In the genomic region with DNA sequence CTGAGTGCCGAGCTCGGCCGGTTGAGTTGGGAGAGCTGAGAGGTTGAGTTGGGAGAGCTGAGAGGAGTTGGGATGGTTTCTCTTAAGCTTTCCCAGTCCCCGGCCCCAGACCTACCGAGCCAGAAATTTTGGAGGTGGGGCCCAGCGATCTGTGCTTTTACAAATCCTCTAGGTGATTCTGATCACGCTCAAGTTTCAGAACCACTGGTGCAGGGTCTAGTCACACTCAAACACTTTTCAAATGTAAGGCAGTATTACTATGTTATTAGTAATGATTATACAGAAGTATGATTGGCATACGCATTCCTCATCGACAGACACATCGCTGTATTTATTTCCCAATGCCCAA, we compare ENCODE assay signal across 8 cellular contexts. TPM values are rescaled to one million over a fixed set of nuclear protein-coding genes. Genes with fewer than 3 reads are reported as not detected.
DNase-seq lines count a peak whose midpoint lies in the region; ATAC-seq and TF ChIP-seq lines count a peak whose summit lies in the region.

No MANE protein-coding gene starts in this region.

- no peaks in the 10 kb centered on the region for H3K9me3 ChIP-seq in CD4-positive, CD25-positive, alpha-beta regulatory T cell (ENCODE audit: control insufficient read depth in 2 of 2, low read length in 2 of 2)
- H3K9me3 ChIP-seq in OCI-LY3 (ENCODE audit: insufficient read depth, low read length) (no peaks in the 10 kb centered on the region), endocrine pancreas (ENCODE audit: control insufficient read depth, low read length) (no peaks in the 10 kb centered on the region), neuron (ENCODE audit: low read length) (no peaks in the 10 kb centered on the region)

- H3K79me2 ChIP-seq in OCI-LY3 (ENCODE audit: low read length): peaks cover 57% of the 10 kb centered on the region

- no peaks in the 10 kb centered on the region for H3K27me3 Mint-ChIP-seq in CD4-positive, CD25-positive, alpha-beta regulatory T cell

- H2AFZ ChIP-seq in OCI-LY3 (ENCODE audit: low read depth, low read length): no peak overlapping the region; the same call in 1 of the 2 replicates
- H2AFZ ChIP-seq in neuron (ENCODE audit: low read depth, low read length): peak overlapping the region; percentile 70

- H4K20me1 ChIP-seq in OCI-LY3 (ENCODE audit: insufficient read depth, low read length): peaks cover 30% of the 10 kb centered on the region

- H3K36me3 Mint-ChIP-seq in CD4-positive, CD25-positive, alpha-beta regulatory T cell: peaks cover 8% of the 10 kb centered on the region

- H3K9me3 Mint-ChIP-seq in CD4-positive, CD25-positive, alpha-beta regulatory T cell: peaks cover 0 to 4% (median 0%) of the 10 kb centered on the region in 7 donors

- H3K4me3 Mint-ChIP-seq in CD4-positive, CD25-positive, alpha-beta regulatory T cell: peak overlapping the region; percentile 90 to 100 (median 95)

- no peaks in the 10 kb centered on the region for H3K36me3 ChIP-seq in CD4-positive, CD25-positive, alpha-beta regulatory T cell (ENCODE audit: control insufficient read depth, insufficient read depth, low read length)
- H3K36me3 ChIP-seq in OCI-LY3 (replicated peaks; ENCODE audit: low read depth, low read length): peaks cover 8% of the 10 kb centered on the region
- no peaks in the 10 kb centered on the region for H3K36me3 ChIP-seq in endocrine pancreas (ENCODE audit: control insufficient read depth, insufficient read depth, low read length)
- H3K36me3 ChIP-seq in neuron (ENCODE audit: insufficient read depth, low read length): no peaks in the 10 kb centered on the region

- peak in 1 of 2 donors; percentile 2 for ATAC-seq in CD4-positive, CD25-positive, alpha-beta regulatory T cell (ENCODE audit: low read depth in 2 of 2)
- no peak for ATAC-seq in HG03469 (IDR thresholded peaks at IDR 0.05; ENCODE audit: unreplicated experiment)

- DNase-seq in CD4-positive, CD25-positive, alpha-beta regulatory T cell: no peak
- DNase-seq in 8988T: no peak
- DNase-seq in SW 1271 (lab: John Stamatoyannopoulos, UW): no peak
- DNase-seq in T1000 (lab: John Stamatoyannopoulos, UW): no peak

- peak overlapping the region; percentile 84 for H3K4me2 ChIP-seq in OCI-LY3 (ENCODE audit: low read length)

- no peak for TF ChIP-seq CTCF in OCI-LY3 (IDR thresholded peaks at IDR 0.05; ENCODE audit: low read depth, low read length)

- no peaks in the 10 kb centered on the region for H3K27me3 ChIP-seq in CD4-positive, CD25-positive, alpha-beta regulatory T cell (ENCODE audit: control insufficient read depth, insufficient read depth, low read length)
- H3K27me3 ChIP-seq in OCI-LY3 (ENCODE audit: low read depth, low read length): no peaks in the 10 kb centered on the region
- no peaks in the 10 kb centered on the region for H3K27me3 ChIP-seq in endocrine pancreas (ENCODE audit: control insufficient read depth, insufficient read depth, low read length)
- no peaks in the 10 kb centered on the region for H3K27me3 ChIP-seq in neuron (ENCODE audit: insufficient read depth, low read length)

- H3K27ac Mint-ChIP-seq in CD4-positive, CD25-positive, alpha-beta regulatory T cell: peak overlapping the region in 2 of 3 donors; percentile 93 to 97

- H3K9ac ChIP-seq in OCI-LY3 (ENCODE audit: low read length): peak overlapping the region; percentile 98
- no peak overlapping the region for H3K9ac ChIP-seq in endocrine pancreas (ENCODE audit: control insufficient read depth, insufficient read depth, low read length)

- peak overlapping the region; percentile 56 for H3K4me3 ChIP-seq in CD4-positive, CD25-positive, alpha-beta regulatory T cell (ENCODE audit: low read depth, low read length)
- H3K4me3 ChIP-seq in OCI-LY3 (ENCODE audit: low read length) (peak overlapping the region; percentile 98), endocrine pancreas (ENCODE audit: control insufficient read depth, insufficient read depth, low read length) (peak overlapping the region; percentile 17), neuron (ENCODE audit: low read length) (peak overlapping the region; percentile 99)

- peaks cover 46 to 79% (median 58%) of the 10 kb centered on the region in 4 donors for H3K4me1 Mint-ChIP-seq in CD4-positive, CD25-positive, alpha-beta regulatory T cell

- H3K4me1 ChIP-seq in CD4-positive, CD25-positive, alpha-beta regulatory T cell (ENCODE audit: control insufficient read depth, insufficient read depth, low read length, poor library complexity, severe bottlenecking): peaks cover 55% of the 10 kb centered on the region
- H3K4me1 ChIP-seq in OCI-LY3 (ENCODE audit: low read length) (peaks cover 73% of the 10 kb centered on the region), endocrine pancreas (ENCODE audit: control insufficient read depth, insufficient read depth, low read length) (peaks cover 16% of the 10 kb centered on the region), neuron (ENCODE audit: insufficient read depth, low read length) (peaks cover 18% of the 10 kb centered on the region)

- H3K27ac ChIP-seq in CD4-positive, CD25-positive, alpha-beta regulatory T cell (ENCODE audit: insufficient read depth, low read length, poor library complexity, severe bottlenecking): peak overlapping the region; percentile 91
- H3K27ac ChIP-seq in OCI-LY3 (ENCODE audit: low read length): peak overlapping the region; percentile 99

RNA-seq across cellular contexts. Expression of gene CLINT1, which starts 0.3 kb away (rescaled TPM):
- total RNA-seq in CD4-positive, CD25-positive, alpha-beta regulatory T cell: 111 TPM
- polyA plus RNA-seq in CD4-positive, CD25-positive, alpha-beta regulatory T cell: 100 to 1,000 TPM in 3 of 4 donors, 10 to 100 TPM in 1; 93.2 to 126 (median 111) TPM

Comparison
In these comparisons a context has a peak if more than half of its experiments do, and no peak if none do; other contexts are left out.
1. H3K4me3 ChIP-seq: peak in every context shown above with its lines; median percentile 99 in neuron; 98 in OCI-LY3; 56 in CD4-positive, CD25-positive, alpha-beta regulatory T cell; 17 in endocrine pancreas.